8 cellular contexts compared by ENCODE assay signal in the genomic region with DNA sequence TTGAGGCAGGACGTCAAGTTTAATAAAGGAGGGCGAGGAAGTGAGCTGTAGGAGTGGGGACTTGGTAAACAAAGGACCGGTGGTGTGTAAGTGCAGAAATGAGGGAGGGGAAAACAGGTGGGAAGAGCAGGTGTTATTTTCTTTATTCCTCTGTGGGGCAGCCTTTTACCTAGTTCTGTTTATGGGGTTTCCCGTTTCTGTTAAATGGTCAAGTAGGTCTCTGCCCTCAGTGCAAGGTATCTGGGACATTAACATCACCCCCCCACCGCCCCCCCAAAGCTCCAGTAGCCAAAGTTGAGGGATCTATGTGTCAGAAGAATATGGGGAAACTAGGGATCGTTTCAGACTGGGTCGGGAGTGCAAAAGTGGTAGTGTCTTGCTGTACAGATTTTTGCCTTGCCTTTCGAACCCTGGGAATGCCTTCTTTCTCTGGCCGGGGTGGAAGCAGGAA. TPM values are rescaled to one million over a fixed set of nuclear protein-coding genes. Genes with fewer than 3 reads are reported as not detected.
DNase-seq lines count a peak whose midpoint lies in the region; ATAC-seq and TF ChIP-seq lines count a peak whose summit lies in the region.

No MANE protein-coding gene starts in this region.

- WGBS in heart left ventricle, 4 donors = 2 to 5% (median 2%) methylated on average over 9 of the region's 9 CpGs
- WGBS in smooth muscle cell (ENCODE audit: low lambda C conversion rate) = 8% methylated on average over 9 of the region's 9 CpGs

- no peak for TF ChIP-seq CTCF in heart left ventricle (IDR thresholded peaks at IDR 0.05)
- no peak for TF ChIP-seq CTCF in fibroblast of villous mesenchyme (IDR thresholded peaks at IDR 0.05; ENCODE audit: insufficient read depth, low read depth, low read length)
- TF ChIP-seq CTCF in smooth muscle cell (IDR thresholded peaks at IDR 0.05; ENCODE audit: borderline replicate concordance, insufficient read depth, poor library complexity, severe bottlenecking) = no peak

- intact Hi-C loops in heart left ventricle (cut with DNase I) (loop anchor here in 3 of 10 donors (5.0 to 10.0 kb wide), 3 partner anchors 39 to 56 kb away; no protein-coding TSS in a partner anchor), left ventricle myocardium superior (cut with micrococcal nuclease) (no loop called here), left colon (cut with DNase I, micrococcal nuclease) (no loop called here)

- DNase-seq in heart left ventricle (no peak), left ventricle myocardium superior (no peak), fibroblast of villous mesenchyme (ENCODE audit: low read depth) (no peak), smooth muscle cell (lab: John Stamatoyannopoulos, UW; ENCODE audit: unreplicated experiment) (no peak), islet precursor cell (no peak), left colon (no peak), medulla oblongata (ENCODE audit: extremely low spot score) (no peak)

- no peaks in the 10 kb centered on the region for H3K9me3 ChIP-seq in heart left ventricle
- no peaks in the 10 kb centered on the region for H3K9me3 ChIP-seq in smooth muscle cell (replicated peaks; ENCODE audit: low read depth)

- peaks cover 53% of the 10 kb centered on the region for H4K20me1 ChIP-seq in smooth muscle cell (ENCODE audit: low read depth)

- peak overlapping the region; percentile 93 for H3K4me2 ChIP-seq in smooth muscle cell

- H2AFZ ChIP-seq in smooth muscle cell (ENCODE audit: low read depth) = peak overlapping the region; percentile 91

- H3K36me3 ChIP-seq in heart left ventricle = no peaks in the 10 kb centered on the region
- H3K36me3 ChIP-seq in smooth muscle cell (ENCODE audit: low read depth) = no peaks in the 10 kb centered on the region

- H3K27me3 ChIP-seq in heart left ventricle = no peaks in the 10 kb centered on the region
- no peaks in the 10 kb centered on the region for H3K27me3 ChIP-seq in smooth muscle cell (ENCODE audit: low read depth)

- H3K27ac ChIP-seq in heart left ventricle = peak overlapping the region in 10 of 12 donors; percentile 54 to 92 (median 80)
- H3K27ac ChIP-seq in smooth muscle cell (ENCODE audit: low read depth) = peak overlapping the region; percentile 80

- H3K9ac ChIP-seq in smooth muscle cell (ENCODE audit: low read depth) = peak overlapping the region; percentile 54

- no peaks in the 10 kb centered on the region for H3F3A ChIP-seq in smooth muscle cell (ENCODE audit: low read depth)

- H3K79me2 ChIP-seq in smooth muscle cell (ENCODE audit: low read depth) = peaks cover 54% of the 10 kb centered on the region

- peaks cover 0 to 58% (median 24%) of the 10 kb centered on the region in 12 donors for H3K4me1 ChIP-seq in heart left ventricle
- peaks cover 6% of the 10 kb centered on the region for H3K4me1 ChIP-seq in smooth muscle cell (ENCODE audit: low read depth)

- TF ChIP-seq POLR2A in heart left ventricle (IDR thresholded peaks at IDR 0.05) = no peak

- ATAC-seq in heart left ventricle (no peak), left ventricle myocardium superior (no peak), SK-N-SH treated with all-trans-retinoic acid at 6 μM for 48 hours (peak; percentile 2), left colon (no peak)

- peak overlapping the region; percentile 34 to 77 (median 64) for H3K4me3 ChIP-seq in heart left ventricle
- H3K4me3 ChIP-seq in fibroblast of villous mesenchyme (ENCODE audit: low read depth, low read length) = peak overlapping the region; percentile 70
- peak overlapping the region; percentile 57 for H3K4me3 ChIP-seq in smooth muscle cell

TF ChIP-seq in SK-N-SH treated with all-trans-retinoic acid at 6 μM for 48 hours, 23 proteins besides CTCF, POLR2A, EP300 and RAD21:
- TF ChIP-seq BACH2 (CRISPR knock-in tag; IDR thresholded peaks at IDR 0.05; ENCODE audit: borderline replicate concordance) (no peak), SNAI2 (CRISPR knock-in tag; IDR thresholded peaks at IDR 0.05) (no peak), ZFP3 (CRISPR knock-in tag; IDR thresholded peaks at IDR 0.05) (no peak), ARNTL (CRISPR knock-in tag; IDR thresholded peaks at IDR 0.05; ENCODE audit: borderline replicate concordance, low read depth) (no peak), ISL1 (CRISPR knock-in tag; IDR thresholded peaks at IDR 0.05) (no peak), ZC3H10 (CRISPR knock-in tag; IDR thresholded peaks at IDR 0.05) (no peak), ZNF70 (CRISPR knock-in tag; IDR thresholded peaks at IDR 0.05) (no peak), GLIS3 (CRISPR knock-in tag; IDR thresholded peaks at IDR 0.05) (no peak), PPARA (CRISPR knock-in tag; IDR thresholded peaks at IDR 0.05; ENCODE audit: borderline replicate concordance) (no peak), ZNF8 (CRISPR knock-in tag; IDR thresholded peaks at IDR 0.05) (no peak)
- TF ChIP-seq, protein P1, sequence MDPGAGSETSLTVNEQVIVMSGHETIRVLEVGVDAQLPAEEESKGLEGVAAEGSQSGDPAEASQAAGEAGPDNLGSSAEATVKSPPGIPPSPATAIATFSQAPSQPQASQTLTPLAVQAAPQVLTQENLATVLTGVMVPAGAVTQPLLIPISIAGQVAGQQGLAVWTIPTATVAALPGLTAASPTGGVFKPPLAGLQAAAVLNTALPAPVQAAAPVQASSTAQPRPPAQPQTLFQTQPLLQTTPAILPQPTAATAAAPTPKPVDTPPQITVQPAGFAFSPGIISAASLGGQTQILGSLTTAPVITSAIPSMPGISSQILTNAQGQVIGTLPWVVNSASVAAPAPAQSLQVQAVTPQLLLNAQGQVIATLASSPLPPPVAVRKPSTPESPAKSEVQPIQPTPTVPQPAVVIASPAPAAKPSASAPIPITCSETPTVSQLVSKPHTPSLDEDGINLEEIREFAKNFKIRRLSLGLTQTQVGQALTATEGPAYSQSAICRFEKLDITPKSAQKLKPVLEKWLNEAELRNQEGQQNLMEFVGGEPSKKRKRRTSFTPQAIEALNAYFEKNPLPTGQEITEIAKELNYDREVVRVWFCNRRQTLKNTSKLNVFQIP (CRISPR knock-in tag; IDR thresholded peaks at IDR 0.05; ENCODE audit: borderline replicate concordance, low read depth) = no peak
- TF ChIP-seq, protein P2, sequence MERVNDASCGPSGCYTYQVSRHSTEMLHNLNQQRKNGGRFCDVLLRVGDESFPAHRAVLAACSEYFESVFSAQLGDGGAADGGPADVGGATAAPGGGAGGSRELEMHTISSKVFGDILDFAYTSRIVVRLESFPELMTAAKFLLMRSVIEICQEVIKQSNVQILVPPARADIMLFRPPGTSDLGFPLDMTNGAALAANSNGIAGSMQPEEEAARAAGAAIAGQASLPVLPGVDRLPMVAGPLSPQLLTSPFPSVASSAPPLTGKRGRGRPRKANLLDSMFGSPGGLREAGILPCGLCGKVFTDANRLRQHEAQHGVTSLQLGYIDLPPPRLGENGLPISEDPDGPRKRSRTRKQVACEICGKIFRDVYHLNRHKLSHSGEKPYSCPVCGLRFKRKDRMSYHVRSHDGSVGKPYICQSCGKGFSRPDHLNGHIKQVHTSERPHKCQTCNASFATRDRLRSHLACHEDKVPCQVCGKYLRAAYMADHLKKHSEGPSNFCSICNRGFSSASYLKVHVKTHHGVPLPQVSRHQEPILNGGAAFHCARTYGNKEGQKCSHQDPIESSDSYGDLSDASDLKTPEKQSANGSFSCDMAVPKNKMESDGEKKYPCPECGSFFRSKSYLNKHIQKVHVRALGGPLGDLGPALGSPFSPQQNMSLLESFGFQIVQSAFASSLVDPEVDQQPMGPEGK (CRISPR knock-in tag; IDR thresholded peaks at IDR 0.05; ENCODE audit: borderline replicate concordance) = no peak
- TF ChIP-seq, protein P3, sequence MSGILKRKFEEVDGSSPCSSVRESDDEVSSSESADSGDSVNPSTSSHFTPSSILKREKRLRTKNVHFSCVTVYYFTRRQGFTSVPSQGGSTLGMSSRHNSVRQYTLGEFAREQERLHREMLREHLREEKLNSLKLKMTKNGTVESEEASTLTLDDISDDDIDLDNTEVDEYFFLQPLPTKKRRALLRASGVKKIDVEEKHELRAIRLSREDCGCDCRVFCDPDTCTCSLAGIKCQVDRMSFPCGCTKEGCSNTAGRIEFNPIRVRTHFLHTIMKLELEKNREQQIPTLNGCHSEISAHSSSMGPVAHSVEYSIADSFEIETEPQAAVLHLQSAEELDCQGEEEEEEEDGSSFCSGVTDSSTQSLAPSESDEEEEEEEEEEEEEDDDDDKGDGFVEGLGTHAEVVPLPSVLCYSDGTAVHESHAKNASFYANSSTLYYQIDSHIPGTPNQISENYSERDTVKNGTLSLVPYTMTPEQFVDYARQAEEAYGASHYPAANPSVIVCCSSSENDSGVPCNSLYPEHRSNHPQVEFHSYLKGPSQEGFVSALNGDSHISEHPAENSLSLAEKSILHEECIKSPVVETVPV (CRISPR knock-in tag; IDR thresholded peaks at IDR 0.05) = no peak
TF ChIP-seq in SK-N-SH treated with all-trans-retinoic acid at 6 μM for 48 hours: peak in this region for 0.

RNA-seq across cellular contexts. Expression of a gene that starts 0.9 kb away (rescaled TPM):
- 10 to 100 TPM; 23.1 to 58.7 (median 37.2) TPM for total RNA-seq in heart left ventricle
- 1 to 10 TPM; 5.3 to 5.5 TPM for polyA plus RNA-seq in heart left ventricle
- 28.8 TPM for total RNA-seq in left ventricle myocardium superior
- total RNA-seq in fibroblast of villous mesenchyme = 27.7 and 41.5 TPM in 2 replicates
- total RNA-seq in smooth muscle cell = 52.9 and 56.3 TPM in 2 replicates
- polyA plus RNA-seq in smooth muscle cell = 5.5 and 10.3 TPM in 2 replicates
- 10 to 100 TPM; 26.9 to 28.2 TPM for total RNA-seq in left colon
